1 cellular context compared by ENCODE assay signal in genomic region chr2:170155022-170155722, GRCh38.
A peak's percentile ranks its signal among the peaks of the same experiment; 100 is the strongest.
TF ChIP-seq lines count a peak whose summit lies in the region.

No MANE protein-coding gene starts in this region.

TF ChIP-seq in K562, 482 proteins besides CTCF, POLR2A, EP300 and RAD21 (continued from another document and continues in another):
- TF ChIP-seq PHF8 (IDR thresholded peaks at IDR 0.05; ENCODE audit: borderline replicate concordance, low read length) (no peak), POLR2B (IDR thresholded peaks at IDR 0.05; ENCODE audit: low read depth, partially characterized antibody) (no peak), MNT (conservative IDR thresholded peaks at IDR 0.05) (no peak), KAT2B (IDR thresholded peaks at IDR 0.05; ENCODE audit: low read depth, low read length) (no peak), MIER1 (IDR thresholded peaks at IDR 0.05; ENCODE audit: low read depth) (no peak), NCOR1 (IDR thresholded peaks at IDR 0.05) (peak; percentile 80), JUND (IDR thresholded peaks at IDR 0.05; ENCODE audit: borderline replicate concordance, low read depth, low read length) (0 out of 2 replicates have a peak, but pooled peaks have one; percentile 34), JUND (tag; IDR thresholded peaks at IDR 0.05; ENCODE audit: borderline replicate concordance, low read depth, low read length) (peak; percentile 46; the same call in 2 of the 3 replicates), CHD4 (IDR thresholded peaks at IDR 0.05; ENCODE audit: insufficient read depth, insufficient replicate concordance, low read depth, low read length, poor library complexity, severe bottlenecking) (no peak), AFF4 (CRISPR knock-in tag; IDR thresholded peaks at IDR 0.05) (0 out of 2 replicates have a peak, but pooled peaks have one; percentile 30), HNRNPL (IDR thresholded peaks at IDR 0.05; ENCODE audit: low read depth, low read length) (no peak), MTA1 (IDR thresholded peaks at IDR 0.05; ENCODE audit: borderline replicate concordance) (peak; percentile 34; the same call in 1 of the 2 replicates), RCOR1 (IDR thresholded peaks at IDR 0.05; ENCODE audit: borderline replicate concordance in 1 of 2, low read depth in 2 of 2, low read length in 2 of 2) (peak; percentile 68 to 87; a peak in 3 of 4 replicates), NBN (IDR thresholded peaks at IDR 0.05; ENCODE audit: low read depth) (peak; percentile 59; the same call in 1 of the 2 replicates), GATAD2A (IDR thresholded peaks at IDR 0.05) (0 out of 2 replicates have a peak, but pooled peaks have one; percentile 67), ZC3H4 (CRISPR knock-in tag; IDR thresholded peaks at IDR 0.05; ENCODE audit: borderline replicate concordance) (no peak), ZNF76 (CRISPR knock-in tag; IDR thresholded peaks at IDR 0.05; ENCODE audit: borderline replicate concordance) (no peak), HDGF (IDR thresholded peaks at IDR 0.05) (0 out of 2 replicates have a peak, but pooled peaks have one; percentile 40), ZNF511 (CRISPR knock-in tag; IDR thresholded peaks at IDR 0.05) (no peak), GATA2 (CRISPR knock-in tag; IDR thresholded peaks at IDR 0.05) (peak; percentile 73), CC2D1A (IDR thresholded peaks at IDR 0.05) (0 out of 2 replicates have a peak, but pooled peaks have one; percentile 28), HDAC1 (IDR thresholded peaks at IDR 0.05) (peak in 1 of 2 experiments; percentile 74; a peak in 2 of 4 replicates), MTA3 (IDR thresholded peaks at IDR 0.05; ENCODE audit: borderline replicate concordance) (peak; percentile 46), BCOR (IDR thresholded peaks at IDR 0.05) (peak; percentile 55), BRD9 (IDR thresholded peaks at IDR 0.05; ENCODE audit: low read depth, partially characterized antibody) (peak; percentile 87), ELF2 (CRISPR knock-in tag; IDR thresholded peaks at IDR 0.05) (no peak), ZSCAN29 (IDR thresholded peaks at IDR 0.05) (no peak), STAT5A (IDR thresholded peaks at IDR 0.05; ENCODE audit: borderline replicate concordance, low read length) (peak; percentile 51), ZNF589 (CRISPR knock-in tag; IDR thresholded peaks at IDR 0.05; ENCODE audit: low read depth) (0 out of 2 replicates have a peak, but pooled peaks have one; percentile 17), TGIF2 (CRISPR knock-in tag; IDR thresholded peaks at IDR 0.05) (no peak), ZFX (CRISPR knock-in tag; IDR thresholded peaks at IDR 0.05) (no peak), ZNF124 (CRISPR knock-in tag; IDR thresholded peaks at IDR 0.05) (no peak), MECOM (CRISPR knock-in tag; IDR thresholded peaks at IDR 0.05) (peak; percentile 61; the same call in 1 of the 2 replicates), NR2F6 (CRISPR knock-in tag; IDR thresholded peaks at IDR 0.05) (no peak), ZNF354B (CRISPR knock-in tag; IDR thresholded peaks at IDR 0.05) (no peak), TRIM24 (IDR thresholded peaks at IDR 0.05) (peak; percentile 83 to 88; a peak in 2 of 4 replicates), SOX6 (IDR thresholded peaks at IDR 0.05) (peak; percentile 48; the same call in 1 of the 2 replicates), ZKSCAN8 (CRISPR knock-in tag; IDR thresholded peaks at IDR 0.05) (no peak), ELF1 (tag; IDR thresholded peaks at IDR 0.05) (peak; percentile 65), SMC3 (conservative IDR thresholded peaks at IDR 0.05; ENCODE audit: insufficient read depth, low read depth, low read length) (0 out of 2 replicates have a peak, but pooled peaks have one; percentile 10), TAF7 (tag; IDR thresholded peaks at IDR 0.05) (no peak), HMBOX1 (IDR thresholded peaks at IDR 0.05) (peak; percentile 51; the same call in 1 of the 2 replicates), KDM1A (IDR thresholded peaks at IDR 0.05) (peak; percentile 70 to 79; a peak in 3 of 4 replicates), CBFA2T2 (conservative IDR thresholded peaks at IDR 0.05) (peak; percentile 90), ZMIZ1 (IDR thresholded peaks at IDR 0.05; ENCODE audit: low read depth in 2 of 2, low read length in 2 of 2) (peak in 1 of 2 experiments; percentile 73; a peak in 1 of 4 replicates), MAFK (IDR thresholded peaks at IDR 0.05; ENCODE audit: low read length) (0 out of 2 replicates have a peak, but pooled peaks have one; percentile 6)
- TF ChIP-seq, protein P1, sequence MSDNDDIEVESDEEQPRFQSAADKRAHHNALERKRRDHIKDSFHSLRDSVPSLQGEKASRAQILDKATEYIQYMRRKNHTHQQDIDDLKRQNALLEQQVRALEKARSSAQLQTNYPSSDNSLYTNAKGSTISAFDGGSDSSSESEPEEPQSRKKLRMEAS (CRISPR knock-in tag; IDR thresholded peaks at IDR 0.05), result no peak
- TF ChIP-seq, protein P2, sequence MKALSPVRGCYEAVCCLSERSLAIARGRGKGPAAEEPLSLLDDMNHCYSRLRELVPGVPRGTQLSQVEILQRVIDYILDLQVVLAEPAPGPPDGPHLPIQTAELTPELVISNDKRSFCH (CRISPR knock-in tag; IDR thresholded peaks at IDR 0.05), result no peak
- TF ChIP-seq, protein P2 (tag; IDR thresholded peaks at IDR 0.05), result peak; percentile 45
- TF ChIP-seq, protein P3, sequence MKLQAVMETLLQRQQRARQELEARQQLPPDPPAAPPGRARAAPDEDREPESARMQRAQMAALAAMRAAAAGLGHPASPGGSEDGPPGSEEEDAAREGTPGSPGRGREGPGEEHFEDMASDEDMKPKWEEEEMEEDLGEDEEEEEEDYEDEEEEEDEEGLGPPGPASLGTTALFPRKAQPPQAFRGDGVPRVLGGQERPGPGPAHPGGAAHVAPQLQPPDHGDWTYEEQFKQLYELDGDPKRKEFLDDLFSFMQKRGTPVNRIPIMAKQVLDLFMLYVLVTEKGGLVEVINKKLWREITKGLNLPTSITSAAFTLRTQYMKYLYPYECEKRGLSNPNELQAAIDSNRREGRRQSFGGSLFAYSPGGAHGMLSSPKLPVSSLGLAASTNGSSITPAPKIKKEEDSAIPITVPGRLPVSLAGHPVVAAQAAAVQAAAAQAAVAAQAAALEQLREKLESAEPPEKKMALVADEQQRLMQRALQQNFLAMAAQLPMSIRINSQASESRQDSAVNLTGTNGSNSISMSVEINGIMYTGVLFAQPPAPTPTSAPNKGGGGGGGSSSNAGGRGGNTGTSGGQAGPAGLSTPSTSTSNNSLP (IDR thresholded peaks at IDR 0.05; ENCODE audit: borderline replicate concordance, low read depth, low read length), result peak; percentile 78; the same call in 1 of the 2 replicates
- TF ChIP-seq, protein P4, sequence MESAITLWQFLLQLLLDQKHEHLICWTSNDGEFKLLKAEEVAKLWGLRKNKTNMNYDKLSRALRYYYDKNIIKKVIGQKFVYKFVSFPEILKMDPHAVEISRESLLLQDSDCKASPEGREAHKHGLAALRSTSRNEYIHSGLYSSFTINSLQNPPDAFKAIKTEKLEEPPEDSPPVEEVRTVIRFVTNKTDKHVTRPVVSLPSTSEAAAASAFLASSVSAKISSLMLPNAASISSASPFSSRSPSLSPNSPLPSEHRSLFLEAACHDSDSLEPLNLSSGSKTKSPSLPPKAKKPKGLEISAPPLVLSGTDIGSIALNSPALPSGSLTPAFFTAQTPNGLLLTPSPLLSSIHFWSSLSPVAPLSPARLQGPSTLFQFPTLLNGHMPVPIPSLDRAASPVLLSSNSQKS (CRISPR knock-in tag; IDR thresholded peaks at IDR 0.05), result no peak
- TF ChIP-seq, protein P5, sequence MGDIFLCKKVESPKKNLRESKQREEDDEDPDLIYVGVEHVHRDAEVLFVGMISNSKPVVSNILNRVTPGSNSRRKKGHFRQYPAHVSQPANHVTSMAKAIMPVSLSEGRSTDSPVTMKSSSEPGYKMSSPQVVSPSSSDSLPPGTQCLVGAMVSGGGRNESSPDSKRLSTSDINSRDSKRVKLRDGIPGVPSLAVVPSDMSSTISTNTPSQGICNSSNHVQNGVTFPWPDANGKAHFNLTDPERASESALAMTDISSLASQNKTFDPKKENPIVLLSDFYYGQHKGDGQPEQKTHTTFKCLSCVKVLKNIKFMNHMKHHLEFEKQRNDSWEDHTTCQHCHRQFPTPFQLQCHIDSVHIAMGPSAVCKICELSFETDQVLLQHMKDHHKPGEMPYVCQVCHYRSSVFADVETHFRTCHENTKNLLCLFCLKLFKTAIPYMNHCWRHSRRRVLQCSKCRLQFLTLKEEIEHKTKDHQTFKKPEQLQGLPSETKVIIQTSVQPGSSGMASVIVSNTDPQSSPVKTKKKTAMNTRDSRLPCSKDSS (IDR thresholded peaks at IDR 0.05; ENCODE audit: low read depth, partially characterized antibody), result no peak
- TF ChIP-seq, protein P6, sequence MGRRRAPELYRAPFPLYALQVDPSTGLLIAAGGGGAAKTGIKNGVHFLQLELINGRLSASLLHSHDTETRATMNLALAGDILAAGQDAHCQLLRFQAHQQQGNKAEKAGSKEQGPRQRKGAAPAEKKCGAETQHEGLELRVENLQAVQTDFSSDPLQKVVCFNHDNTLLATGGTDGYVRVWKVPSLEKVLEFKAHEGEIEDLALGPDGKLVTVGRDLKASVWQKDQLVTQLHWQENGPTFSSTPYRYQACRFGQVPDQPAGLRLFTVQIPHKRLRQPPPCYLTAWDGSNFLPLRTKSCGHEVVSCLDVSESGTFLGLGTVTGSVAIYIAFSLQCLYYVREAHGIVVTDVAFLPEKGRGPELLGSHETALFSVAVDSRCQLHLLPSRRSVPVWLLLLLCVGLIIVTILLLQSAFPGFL (CRISPR knock-in tag; IDR thresholded peaks at IDR 0.05), result no peak
